In the genomic region with DNA sequence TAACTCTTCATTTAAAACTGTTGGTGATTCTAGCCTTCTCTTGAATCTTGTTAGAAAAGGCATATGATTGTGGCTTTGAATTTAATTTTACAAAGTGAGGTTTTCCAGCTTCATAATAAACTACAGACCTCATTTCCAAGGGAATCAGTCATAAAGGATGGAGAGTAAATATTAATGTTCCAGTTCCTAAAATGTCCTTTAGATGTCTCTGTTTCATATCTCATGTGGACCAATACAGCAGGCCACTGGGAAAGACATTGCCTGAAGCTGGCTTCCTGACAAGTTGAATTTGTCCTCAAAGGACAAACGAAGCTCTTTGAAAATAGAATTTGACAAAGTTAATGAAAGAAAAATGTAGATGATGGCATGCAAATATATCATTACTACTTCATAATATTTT, we compare ENCODE assay signal across 8 cellular contexts.
DNase-seq lines count a peak whose midpoint lies in the region; ATAC-seq and TF ChIP-seq lines count a peak whose summit lies in the region.

No MANE protein-coding gene starts in this region.

- intact Hi-C loops in sciatic nerve (cut with DNase I): no loop called here

- peak; percentile 25 for TF ChIP-seq CTCF in GM12865 (IDR thresholded peaks at IDR 0.05; ENCODE audit: insufficient read depth, low read depth, low read length, missing control alignments)
- TF ChIP-seq CTCF in fibroblast of villous mesenchyme (IDR thresholded peaks at IDR 0.05; ENCODE audit: insufficient read depth, low read depth, low read length): peak; percentile 59

- no peak overlapping the region for H3K4me3 ChIP-seq in GM12865 (ENCODE audit: low read depth, low read length)
- no peak overlapping the region for H3K4me3 ChIP-seq in fibroblast of villous mesenchyme (ENCODE audit: low read depth, low read length)

- ATAC-seq in sciatic nerve (peak; percentile 87), GM19452 (IDR thresholded peaks at IDR 0.05; ENCODE audit: unreplicated experiment) (no peak)

- DNase-seq in GM12865 (ENCODE audit: low read depth) (peak; percentile 49), HT1080 (ENCODE audit: low read depth) (peak; percentile 57), SK-MEL-5 (ENCODE audit: low read depth, low spot score) (peak; percentile 68), fibroblast of villous mesenchyme (ENCODE audit: low read depth) (peak; percentile 77), sciatic nerve (ENCODE audit: low spot score) (no peak), NCI-H524 treated with DMSO at 0.1 percent for 48 hours (lab: John Stamatoyannopoulos, UW) (no peak), NCI-H187 treated with DMSO at 0.1 percent for 48 hours (lab: John Stamatoyannopoulos, UW) (no peak)

- in situ Hi-C loops in SK-MEL-5 (cut with HindIII; ENCODE audit: low pct_unique_long_range_greater_than_20kb, low sequenced_read_pairs): no loop called here

Comparison
In these comparisons a context has a peak if more than half of its experiments do, and no peak if none do; other contexts are left out.
1. DNase-seq: peak in GM12865 (single experiment), HT1080 (single experiment), SK-MEL-5 (single experiment) and fibroblast of villous mesenchyme (single experiment); none in sciatic nerve (single experiment), NCI-H524 treated with DMSO at 0.1 percent for 48 hours (single experiment) and NCI-H187 treated with DMSO at 0.1 percent for 48 hours (single experiment).